12 cellular contexts compared by ENCODE assay signal in the genomic region with DNA sequence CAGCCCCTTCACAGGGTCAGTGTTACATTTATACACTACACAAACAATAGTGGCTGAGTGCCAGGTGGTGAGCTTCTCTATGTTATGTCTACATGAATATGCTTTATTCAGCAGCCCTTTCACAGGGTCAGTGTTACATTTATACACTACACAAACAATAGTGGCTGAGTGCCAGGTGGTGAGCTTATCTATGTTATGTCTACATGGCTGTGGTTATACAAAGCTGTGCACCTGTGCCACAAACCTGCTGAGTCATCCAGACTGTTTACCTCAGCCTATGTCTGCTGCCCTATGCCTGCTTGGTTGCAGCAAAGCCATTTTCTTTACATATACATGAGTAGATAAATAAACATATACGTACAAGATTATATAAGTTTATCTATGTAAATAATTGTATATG.
DNase-seq lines count a peak whose midpoint lies in the region; ATAC-seq and TF ChIP-seq lines count a peak whose summit lies in the region.
"Had no signal": no experiment of that assay in that cellular context is flagged by ENCODE, and none has a peak within 500 bp of the region (broad histone marks: within the 10 kb centered on the region; RNA-seq: fewer than 3 reads in every experiment).

No MANE protein-coding gene starts in this region.

- H2AFZ ChIP-seq in mammary epithelial cell (ENCODE audit: low read depth, low read length), result no peak overlapping the region

- peaks cover 21% of the 10 kb centered on the region for H3K9me3 ChIP-seq in mammary epithelial cell (replicated peaks; ENCODE audit: insufficient read depth, low read length)
- H3K9me3 ChIP-seq: tibial artery had no signal

- H4K20me1 ChIP-seq in mammary epithelial cell (ENCODE audit: insufficient read depth, low read length), result no peaks in the 10 kb centered on the region

- dilution Hi-C loops in mammary epithelial cell (cut with HindIII; ENCODE audit: low sequenced_read_pairs), result loop anchor here (5.0 kb wide), 1 partner anchor 34 kb away; no protein-coding TSS in a partner anchor

- TF ChIP-seq CTCF in activated CD8-positive, alpha-beta T cell treated with anti-CD3 and anti-CD28 coated beads for 36 hours (IDR thresholded peaks at IDR 0.05), result no peak
- no peak for TF ChIP-seq CTCF in mammary epithelial cell (conservative IDR thresholded peaks at IDR 0.05 in 1 of 2, IDR thresholded peaks at IDR 0.05 in 1 of 2; ENCODE audit: extremely low read depth in 1 of 2, insufficient read depth in 1 of 2, low read depth in 1 of 2, low read length in 2 of 2)

- H3K9ac ChIP-seq in mammary epithelial cell (ENCODE audit: insufficient read depth, low read length), result no peak overlapping the region

- intact Hi-C loops in activated CD8-positive, alpha-beta T cell treated with anti-CD3 and anti-CD28 coated beads for 36 hours (cut with micrococcal nuclease), result no loop called here
- intact Hi-C loops in mammary epithelial cell (cut with micrococcal nuclease), result no loop called here

- H3K27ac Mint-ChIP-seq in activated CD8-positive, alpha-beta T cell treated with anti-CD3 and anti-CD28 coated beads for 36 hours, result no peak overlapping the region
- no peak overlapping the region for H3K27ac Mint-ChIP-seq in activated CD8-positive, alpha-beta T cell treated with anti-CD3 and anti-CD28 coated beads, Interleukin-2, amount 10 ng/mL, durations not matched to agents 7 days and 5 days
- H3K27ac Mint-ChIP-seq: HFFc6 had no signal

- in situ Hi-C loops in mammary epithelial cell (cut with MboI; ENCODE audit: low sequenced_read_pairs in 2 of 2), result no loop called here

- H3K4me2 ChIP-seq in mammary epithelial cell (ENCODE audit: insufficient read depth, low read depth, low read length), result no peak overlapping the region

- POLR2A ChIA-PET in activated CD8-positive, alpha-beta T cell treated with anti-CD3 and anti-CD28 coated beads for 36 hours (lab: Charles Lee), result interaction anchor here (1.2 kb wide), 1 partner anchor 42 kb away, joined by 3 read pairs; no protein-coding TSS in a partner anchor
- POLR2A ChIA-PET in activated CD8-positive, alpha-beta T cell treated with anti-CD3 and anti-CD28 coated beads, Interleukin-2, amount 10 ng/mL, durations not matched to agents 7 days and 5 days (lab: Charles Lee), result no interaction called here

- peak; percentile 30 for DNase-seq in activated CD8-positive, alpha-beta T cell treated with anti-CD3 and anti-CD28 coated beads for 36 hours
- no peak for DNase-seq in activated CD8-positive, alpha-beta T cell treated with anti-CD3 and anti-CD28 coated beads, Interleukin-2, amount 10 ng/mL, durations not matched to agents 7 days and 5 days
- DNase-seq in NCI-H2171 treated with DMSO at 0.1 percent for 48 hours (lab: John Stamatoyannopoulos, UW) (peak; percentile 77), mammary epithelial cell (peak; percentile 87), renal cortical epithelial cell (ENCODE audit: low read depth) (peak; percentile 15), SIG-M5 treated with dmso at 0.1 percent for 504 hours (lab: John Stamatoyannopoulos, UW; ENCODE audit: unreplicated experiment) (no peak)
- DNase-seq in stimulated activated CD4-positive, alpha-beta T cell treated with anti-CD3 and anti-CD28 coated beads, Interleukin-4, amount 100 ng/mL, for 1 hour, result no peak
- DNase-seq: HFFc6, NCI-H446 treated with DMSO at 0.1 percent for 48 hours, tibial artery had no signal

- no peaks in the 10 kb centered on the region for H3K27me3 Mint-ChIP-seq in activated CD8-positive, alpha-beta T cell treated with anti-CD3 and anti-CD28 coated beads for 36 hours
- no peaks in the 10 kb centered on the region for H3K27me3 Mint-ChIP-seq in activated CD8-positive, alpha-beta T cell treated with anti-CD3 and anti-CD28 coated beads, Interleukin-2, amount 10 ng/mL, durations not matched to agents 7 days and 5 days (ENCODE audit: low read depth)

- no peak overlapping the region for H3K4me3 ChIP-seq in mammary epithelial cell (replicated peaks in 1 of 3; ENCODE audit: insufficient read depth in 1 of 3, low read depth in 2 of 3, low read length in 3 of 3)
- H3K4me3 ChIP-seq: tibial artery had no signal

- no peaks in the 10 kb centered on the region for H3K4me1 ChIP-seq in mammary epithelial cell (ENCODE audit: insufficient read depth, low read length)
- H3K4me1 ChIP-seq: tibial artery had no signal

- peaks cover 13% of the 10 kb centered on the region for H3K4me1 Mint-ChIP-seq in activated CD8-positive, alpha-beta T cell treated with anti-CD3 and anti-CD28 coated beads for 36 hours (ENCODE audit: low read depth)
- peaks cover 13% of the 10 kb centered on the region for H3K4me1 Mint-ChIP-seq in activated CD8-positive, alpha-beta T cell treated with anti-CD3 and anti-CD28 coated beads, Interleukin-2, amount 10 ng/mL, durations not matched to agents 7 days and 5 days (ENCODE audit: low read depth)

- WGBS in mammary epithelial cell (ENCODE audit: low coverage, missing lambda C conversion rate), result 50% methylated on average over 1 of the region's 1 CpG

- no peaks in the 10 kb centered on the region for H3K79me2 ChIP-seq in mammary epithelial cell (ENCODE audit: insufficient read depth, low read length)

- no peaks in the 10 kb centered on the region for H3K36me3 Mint-ChIP-seq in activated CD8-positive, alpha-beta T cell treated with anti-CD3 and anti-CD28 coated beads for 36 hours (ENCODE audit: low read depth)
- H3K36me3 Mint-ChIP-seq in activated CD8-positive, alpha-beta T cell treated with anti-CD3 and anti-CD28 coated beads, Interleukin-2, amount 10 ng/mL, durations not matched to agents 7 days and 5 days (ENCODE audit: low read depth), result no peaks in the 10 kb centered on the region

- BruUV-seq in mammary epithelial cell (replicated peaks; lab: Mats Ljungman, UMichigan), result no TSS peak

- no peaks in the 10 kb centered on the region for H3K36me3 ChIP-seq in mammary epithelial cell (ENCODE audit: insufficient read depth, low read length)
- H3K36me3 ChIP-seq: tibial artery had no signal

- no peaks in the 10 kb centered on the region for H3K27me3 ChIP-seq in mammary epithelial cell (ENCODE audit: insufficient read depth, low read length)
- H3K27me3 ChIP-seq: tibial artery had no signal

- no peak for ATAC-seq in activated CD8-positive, alpha-beta T cell treated with anti-CD3 and anti-CD28 coated beads for 36 hours
- ATAC-seq in activated CD8-positive, alpha-beta T cell treated with anti-CD3 and anti-CD28 coated beads, Interleukin-2, amount 10 ng/mL, durations not matched to agents 7 days and 5 days, result no peak
- no peak for ATAC-seq in GM19351 (IDR thresholded peaks at IDR 0.05; ENCODE audit: unreplicated experiment)
- ATAC-seq: left colon had no signal

- H3K4me3 Mint-ChIP-seq in activated CD8-positive, alpha-beta T cell treated with anti-CD3 and anti-CD28 coated beads for 36 hours, result no peak overlapping the region
- H3K4me3 Mint-ChIP-seq in activated CD8-positive, alpha-beta T cell treated with anti-CD3 and anti-CD28 coated beads, Interleukin-2, amount 10 ng/mL, durations not matched to agents 7 days and 5 days, result no peak overlapping the region
- H3K4me3 Mint-ChIP-seq: HFFc6 had no signal

- H3K27ac ChIP-seq in mammary epithelial cell (ENCODE audit: insufficient read depth, low read depth, low read length), result no peak overlapping the region
- H3K27ac ChIP-seq: tibial artery had no signal

- CTCF ChIA-PET in activated CD8-positive, alpha-beta T cell treated with anti-CD3 and anti-CD28 coated beads for 36 hours (lab: Charles Lee), result no interaction called here
- CTCF ChIA-PET in activated CD8-positive, alpha-beta T cell treated with anti-CD3 and anti-CD28 coated beads, Interleukin-2, amount 10 ng/mL, durations not matched to agents 7 days and 5 days (lab: Charles Lee), result no interaction called here
- CTCF ChIA-PET in mammary epithelial cell (lab: Charles Lee; ENCODE audit: low non-redundant PET), result no interaction called here

- peaks cover 16% of the 10 kb centered on the region for H3K9me3 Mint-ChIP-seq in activated CD8-positive, alpha-beta T cell treated with anti-CD3 and anti-CD28 coated beads for 36 hours
- peaks cover 27% of the 10 kb centered on the region for H3K9me3 Mint-ChIP-seq in activated CD8-positive, alpha-beta T cell treated with anti-CD3 and anti-CD28 coated beads, Interleukin-2, amount 10 ng/mL, durations not matched to agents 7 days and 5 days (ENCODE audit: insufficient read depth)

Comparison
In these comparisons a context has a peak if more than half of its experiments do, and no peak if none do; other contexts are left out.
1. DNase-seq: peak in activated CD8-positive, alpha-beta T cell treated with anti-CD3 and anti-CD28 coated beads for 36 hours (single experiment), NCI-H2171 treated with DMSO at 0.1 percent for 48 hours (single experiment), mammary epithelial cell (single experiment) and renal cortical epithelial cell (single experiment); none in activated CD8-positive, alpha-beta T cell treated with anti-CD3 and anti-CD28 coated beads, Interleukin-2, amount 10 ng/mL, durations not matched to agents 7 days and 5 days (single experiment), stimulated activated CD4-positive, alpha-beta T cell treated with anti-CD3 and anti-CD28 coated beads, Interleukin-4, amount 100 ng/mL, for 1 hour (single experiment) and SIG-M5 treated with dmso at 0.1 percent for 504 hours (single experiment).